ENCODE assay signal across 22 cellular contexts in genomic region chrX:35288657-35289056, GRCh38.
"Had no signal": no experiment of that assay in that cellular context is flagged by ENCODE, and none has a peak within 500 bp of the region (broad histone marks: within the 10 kb centered on the region; RNA-seq: fewer than 3 reads in every experiment).

No MANE protein-coding gene starts in this region.

- H3K27me3 ChIP-seq: esophagus muscularis mucosa, foreskin keratinocyte, gastroesophageal sphincter, heart left ventricle, hepatocyte had no signal

- H2AFZ ChIP-seq: hepatocyte had no signal

- H3K36me3 Mint-ChIP-seq: immature natural killer cell; mesothelial cell of epicardium; naive B cell; naive thymus-derived CD8-positive, alpha-beta T cell had no signal

- H3K79me2 ChIP-seq: hepatocyte had no signal

- H3K4me1 ChIP-seq: esophagus muscularis mucosa, foreskin keratinocyte, gastroesophageal sphincter, heart left ventricle, left ventricle myocardium inferior, lower lobe of right lung had no signal

- H3K27ac Mint-ChIP-seq: immature natural killer cell; mesothelial cell of epicardium; naive B cell; naive thymus-derived CD8-positive, alpha-beta T cell had no signal

- H3K27me3 Mint-ChIP-seq: naive B cell; naive thymus-derived CD8-positive, alpha-beta T cell had no signal

- H3K9me3 ChIP-seq: esophagus muscularis mucosa, gastroesophageal sphincter, left ventricle myocardium inferior, lower lobe of right lung, mucosa of descending colon had no signal

- H3K4me3 ChIP-seq: coronary artery, dorsolateral prefrontal cortex, esophagus muscularis mucosa, gastroesophageal sphincter, heart left ventricle, hepatocyte, left ventricle myocardium inferior, lower lobe of right lung, mucosa of descending colon had no signal

- ATAC-seq: foreskin keratinocyte; gastroesophageal sphincter; heart left ventricle; left cardiac atrium; lower lobe of right lung; mucosa of descending colon; naive thymus-derived CD8-positive, alpha-beta T cell had no signal

- H3K4me2 ChIP-seq: hepatocyte had no signal

- FAIRE-seq: frontal cortex had no signal

- DNase-seq: dermis blood vessel endothelial cell; dorsolateral prefrontal cortex; effector CD4-positive, alpha-beta T cell; effector memory CD4-positive, alpha-beta T cell; foreskin keratinocyte; heart left ventricle; hypothalamus; immature natural killer cell; islet precursor cell; left cardiac atrium; left ventricle myocardium inferior; lower lobe of right lung; mesenchymal stem cell; mucosa of descending colon; naive B cell; naive thymus-derived CD8-positive, alpha-beta T cell had no signal

- H3K4me1 Mint-ChIP-seq: immature natural killer cell; mesothelial cell of epicardium; naive B cell; naive thymus-derived CD8-positive, alpha-beta T cell had no signal

- H3K36me3 ChIP-seq: esophagus muscularis mucosa, gastroesophageal sphincter, heart left ventricle, left ventricle myocardium inferior, lower lobe of right lung had no signal

- H3K4me3 Mint-ChIP-seq: immature natural killer cell; mesothelial cell of epicardium; naive B cell; naive thymus-derived CD8-positive, alpha-beta T cell had no signal

- H3K27ac ChIP-seq: coronary artery, dorsolateral prefrontal cortex, esophagus muscularis mucosa, foreskin keratinocyte, gastroesophageal sphincter, heart left ventricle, hepatocyte, left ventricle myocardium inferior, lower lobe of right lung had no signal
